1 cellular context compared by ENCODE assay signal in genomic region chr3:197339841-197340520, GRCh38.
TF ChIP-seq lines count a peak whose summit lies in the region.

No MANE protein-coding gene starts in this region.

TF ChIP-seq in HepG2, 621 proteins besides CTCF, POLR2A, EP300 and RAD21 (continued from another document):
- no peak for TF ChIP-seq HNF1A (IDR thresholded peaks at IDR 0.05; ENCODE audit: low read depth)
- TF ChIP-seq HNF1A (CRISPR knock-in tag; IDR thresholded peaks at IDR 0.05; ENCODE audit: borderline replicate concordance): no peak
- TF ChIP-seq ZNF639 (CRISPR knock-in tag; conservative IDR thresholded peaks at IDR 0.05): no peak
- TF ChIP-seq SIN3B (IDR thresholded peaks at IDR 0.05; ENCODE audit: low read length): no peak
- no peak for TF ChIP-seq ZBTB46 (CRISPR knock-in tag; IDR thresholded peaks at IDR 0.05; ENCODE audit: borderline replicate concordance)
- TF ChIP-seq CSRNP2 (CRISPR knock-in tag; conservative IDR thresholded peaks at IDR 0.05; ENCODE audit: low read depth): no peak
- no peak for TF ChIP-seq ZNF343 (CRISPR knock-in tag; IDR thresholded peaks at IDR 0.05)
- peak; percentile 61; the same call in 1 of the 2 replicates for TF ChIP-seq ZFX (CRISPR knock-in tag; IDR thresholded peaks at IDR 0.05; ENCODE audit: low read depth)
- TF ChIP-seq ZBTB4 (CRISPR knock-in tag; IDR thresholded peaks at IDR 0.05; ENCODE audit: borderline replicate concordance): 0 out of 2 replicates have a peak, but pooled peaks have one; percentile 18
- no peak for TF ChIP-seq ZNF780A (CRISPR knock-in tag; IDR thresholded peaks at IDR 0.05)
- no peak for TF ChIP-seq RERE (CRISPR knock-in tag; IDR thresholded peaks at IDR 0.05; ENCODE audit: low read depth)
- no peak for TF ChIP-seq ETV5 (CRISPR knock-in tag; IDR thresholded peaks at IDR 0.05; ENCODE audit: borderline replicate concordance)
- TF ChIP-seq SAP130 (CRISPR knock-in tag; IDR thresholded peaks at IDR 0.05; ENCODE audit: low read depth): no peak
- no peak for TF ChIP-seq ZMYM4 (CRISPR knock-in tag; IDR thresholded peaks at IDR 0.05)
- no peak for TF ChIP-seq ZNF703 (CRISPR knock-in tag; IDR thresholded peaks at IDR 0.05; ENCODE audit: borderline replicate concordance)
- peak; percentile 97 for TF ChIP-seq ZNF263 (CRISPR knock-in tag; IDR thresholded peaks at IDR 0.05)
- no peak for TF ChIP-seq PRMT3 (CRISPR knock-in tag; IDR thresholded peaks at IDR 0.05; ENCODE audit: borderline replicate concordance, low read depth)
- TF ChIP-seq ZNF674 (CRISPR knock-in tag; IDR thresholded peaks at IDR 0.05; ENCODE audit: low read depth): no peak
- TF ChIP-seq FOXO4 (CRISPR knock-in tag; conservative IDR thresholded peaks at IDR 0.05): no peak
- TF ChIP-seq ZZZ3 (CRISPR knock-in tag; IDR thresholded peaks at IDR 0.05; ENCODE audit: borderline replicate concordance): no peak
- TF ChIP-seq ZNF138 (CRISPR knock-in tag; IDR thresholded peaks at IDR 0.05; ENCODE audit: low read depth): no peak
- no peak for TF ChIP-seq ZKSCAN5 (CRISPR knock-in tag; IDR thresholded peaks at IDR 0.05)
- TF ChIP-seq ZNF335 (CRISPR knock-in tag; IDR thresholded peaks at IDR 0.05): no peak
- no peak for TF ChIP-seq TAF15 (IDR thresholded peaks at IDR 0.05; ENCODE audit: low read depth, low read length, poor library complexity, severe bottlenecking)
- no peak for TF ChIP-seq ZNF251 (CRISPR knock-in tag; IDR thresholded peaks at IDR 0.05)
- TF ChIP-seq ATM (IDR thresholded peaks at IDR 0.05; ENCODE audit: borderline replicate concordance): no peak
- no peak for TF ChIP-seq NFE2 (CRISPR knock-in tag; IDR thresholded peaks at IDR 0.05)
- TF ChIP-seq NFKB2 (CRISPR knock-in tag; IDR thresholded peaks at IDR 0.05; ENCODE audit: borderline replicate concordance): no peak
